8 cellular contexts compared by ENCODE assay signal in the genomic region with DNA sequence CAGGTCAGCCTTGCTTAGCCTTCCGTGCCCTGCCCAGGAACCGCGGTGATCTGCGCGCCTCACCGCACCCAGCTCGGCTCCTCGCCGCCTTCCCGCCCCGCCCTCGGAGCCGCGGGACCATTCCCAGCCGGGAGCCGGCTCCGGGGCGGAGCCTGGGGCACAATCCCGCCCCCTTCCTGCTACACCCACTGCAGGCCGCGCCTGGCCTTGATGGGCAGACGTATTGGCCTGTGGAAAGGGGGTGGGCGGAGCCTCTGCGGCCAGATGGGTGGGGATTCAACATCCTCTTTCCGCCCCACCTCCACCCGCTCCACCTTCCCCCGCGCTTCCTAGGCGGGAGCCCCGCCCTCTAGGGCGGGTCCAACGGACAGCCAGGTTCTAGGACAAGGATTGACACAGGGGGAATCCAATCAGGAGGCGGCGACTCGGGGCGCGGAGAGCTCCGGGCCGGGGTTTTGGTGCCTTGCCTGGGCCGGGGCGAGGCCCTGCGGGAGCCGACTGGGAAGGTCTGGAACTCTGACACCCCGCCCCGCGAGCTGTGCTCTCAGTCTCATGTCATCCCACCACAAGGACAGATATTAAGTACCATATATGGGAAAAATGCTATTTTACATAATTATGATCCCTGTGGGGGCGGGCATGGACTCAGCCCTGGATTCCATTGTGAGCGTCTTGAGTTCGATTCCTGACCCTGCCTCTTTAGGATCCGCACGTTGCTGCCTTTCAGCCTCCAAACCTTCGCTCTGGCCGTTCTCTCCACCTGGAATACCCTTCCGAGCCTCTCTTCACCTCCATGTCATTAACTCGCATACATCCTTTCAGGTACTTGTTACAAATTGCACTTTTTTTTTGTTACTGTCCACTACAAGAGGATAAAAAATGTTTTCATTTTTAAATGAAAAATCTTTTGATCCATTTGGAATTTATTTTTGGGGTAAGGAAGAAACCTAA. TPM values are rescaled to one million over a fixed set of nuclear protein-coding genes. Genes with fewer than 3 reads are reported as not detected.
DNase-seq lines count a peak whose midpoint lies in the region; ATAC-seq, FAIRE-seq and TF ChIP-seq lines count a peak whose summit lies in the region.

A gene (minus strand): TSS at position 54 of the 951 bp plus-strand sequence. CDS start 38,731 bp downstream, outside the sequence.

- CTCF ChIA-PET in activated CD8-positive, alpha-beta memory T cell treated with anti-CD3 and anti-CD28 coated beads, Interleukin-2, amount 10 ng/mL, durations not matched to agents 7 days and 5 days (lab: Charles Lee): interaction anchor here (0.6 to 2.2 kb wide), 14 partner anchors 9 to 82 kb away, joined by 3 to 16 read pairs (median 3); no protein-coding TSS in a partner anchor
- CTCF ChIA-PET in H1 (lab: Charles Lee; ENCODE audit: partially characterized antibody): no interaction called here

- ATAC-seq in GM21367 (IDR thresholded peaks at IDR 0.05; ENCODE audit: unreplicated experiment): peak; percentile 65
- ATAC-seq in activated CD8-positive, alpha-beta memory T cell treated with anti-CD3 and anti-CD28 coated beads, Interleukin-2, amount 10 ng/mL, durations not matched to agents 7 days and 5 days: peak; percentile 86
- peak; percentile 84 for ATAC-seq in memory B cell (ENCODE audit: low read depth)

- H3K9me3 ChIP-seq in NT2/D1 (ENCODE audit: insufficient read depth, low read length) (no peaks in the 10 kb centered on the region), H1 (ENCODE audit: insufficient read depth in 2 of 2, low read depth in 1 of 2, low read length in 1 of 2) (no peaks in the 10 kb centered on the region)

- TF ChIP-seq POLR2A in H1 (IDR thresholded peaks at IDR 0.05; ENCODE audit: control extremely low read depth in 1 of 2, low read depth in 2 of 2, low read length in 2 of 2): peak; percentile 94 to 95

- 0 out of 2 replicates have a peak within 1 kb of the TSS, but pooled peaks have one; percentile 5 for H2BK12ac ChIP-seq in H1 (ENCODE audit: low read depth, low read length)

- H2BK5ac ChIP-seq in H1 (ENCODE audit: low read depth, low read length): peak within 1 kb of the TSS; percentile 16

- no peaks in the 10 kb centered on the region for H3K27me3 Mint-ChIP-seq in activated CD8-positive, alpha-beta memory T cell treated with anti-CD3 and anti-CD28 coated beads, Interleukin-2, amount 10 ng/mL, durations not matched to agents 7 days and 5 days
- H3K27me3 Mint-ChIP-seq in memory B cell: no peaks in the 10 kb centered on the region

- no peak within 1 kb of the TSS for H2BK120ac ChIP-seq in H1 (replicated peaks; ENCODE audit: low read depth, low read length)

- WGBS in H1 (ENCODE audit: extremely low coverage in 1 of 2, insufficient coverage in 1 of 2, insufficient read length in 1 of 2, insufficient replicate concordance in 2 of 2, low coverage in 1 of 2, low lambda C conversion rate in 2 of 2, missing lambda C conversion rate in 1 of 2), 2 experiments: 7% methylated on average over 35 of the region's 55 CpGs; no CpG with 5 or more reads in 1 of the 2 experiments

- no peak within 1 kb of the TSS for H3K14ac ChIP-seq in H1 (ENCODE audit: insufficient read length)

- H3K9me3 Mint-ChIP-seq in activated CD8-positive, alpha-beta memory T cell treated with anti-CD3 and anti-CD28 coated beads, Interleukin-2, amount 10 ng/mL, durations not matched to agents 7 days and 5 days (ENCODE audit: low read depth): no peaks in the 10 kb centered on the region
- H3K9me3 Mint-ChIP-seq in memory B cell: no peaks in the 10 kb centered on the region

- H3K79me1 ChIP-seq in H1 (ENCODE audit: low read depth, low read length): peaks cover 2% of the 10 kb centered on the region; the same call in 1 of the 2 replicates

- H2AFZ ChIP-seq in H1 (ENCODE audit: low read length): no peak within 1 kb of the TSS

- POLR2A ChIA-PET in H1 (lab: Charles Lee; ENCODE audit: partially characterized antibody): interaction anchor here (0.6 to 19.2 kb wide), 20 partner anchors 9 to 1110 kb away, joined by 3 to 263 read pairs (median 4); a partner anchor contains a TSS

- H3K27me3 ChIP-seq in NT2/D1 (ENCODE audit: insufficient read depth, insufficient read length) (no peaks in the 10 kb centered on the region), H1 (replicated peaks in 1 of 4; ENCODE audit: control insufficient read depth in 3 of 4, extremely low read depth in 1 of 4, insufficient read depth in 3 of 4, low read length in 3 of 4) (no peaks in the 10 kb centered on the region)

- H4K8ac ChIP-seq in H1 (ENCODE audit: extremely low read depth, insufficient read depth, low read length): peak within 1 kb of the TSS; percentile 74; the same call in 1 of the 2 replicates

- peak within 1 kb of the TSS; percentile 83; the same call in 1 of the 2 replicates for H3K18ac ChIP-seq in H1 (ENCODE audit: extremely low read depth, low read length)

- H3K23me2 ChIP-seq in H1 (ENCODE audit: low read depth, low read length): peaks cover 4% of the 10 kb centered on the region; the same call in 1 of the 2 replicates

- H3K23ac ChIP-seq in H1 (ENCODE audit: insufficient read length): no peak within 1 kb of the TSS

- no peak for TF ChIP-seq CTCF in H1 (IDR thresholded peaks at IDR 0.05; ENCODE audit: control extremely low read depth in 1 of 3, insufficient read depth in 1 of 3, low read depth in 1 of 3, low read length in 3 of 3)

- H3K4me3 ChIP-seq in NT2/D1 (ENCODE audit: insufficient read length, low read depth) (peak within 1 kb of the TSS; percentile 84), H1 (ENCODE audit: extremely low read depth in 1 of 4, insufficient read depth in 2 of 4, low read depth in 3 of 4, low read length in 4 of 4) (peak within 1 kb of the TSS; percentile 52 to 98 (median 86))

- peaks cover 14 to 39% of the 10 kb centered on the region in 2 experiments for H3K79me2 ChIP-seq in H1 (ENCODE audit: control insufficient read depth in 1 of 2, insufficient read depth in 2 of 2, low read length in 2 of 2)

- H2BK15ac ChIP-seq in H1 (ENCODE audit: low read length): no peak within 1 kb of the TSS

- H3K27ac Mint-ChIP-seq in activated CD8-positive, alpha-beta memory T cell treated with anti-CD3 and anti-CD28 coated beads, Interleukin-2, amount 10 ng/mL, durations not matched to agents 7 days and 5 days: peak within 1 kb of the TSS; percentile 92
- peak within 1 kb of the TSS; percentile 88 for H3K27ac Mint-ChIP-seq in memory B cell

- no peak within 1 kb of the TSS for H2BK20ac ChIP-seq in H1 (ENCODE audit: low read length)

- H3K56ac ChIP-seq in H1 (replicated peaks; ENCODE audit: insufficient read length, low read depth, low read length): peak within 1 kb of the TSS; percentile 84

- H3K36me3 ChIP-seq in NT2/D1 (ENCODE audit: insufficient read depth, insufficient read length, low read length) (peaks cover 33% of the 10 kb centered on the region), H1 (ENCODE audit: control insufficient read depth in 2 of 4, insufficient read depth in 4 of 4, low read length in 3 of 4) (no peaks in the 10 kb centered on the region)

- DNase-seq in COLO829 (ENCODE audit: low spot score): peak; percentile 100
- peak; percentile 60 to 100 (median 99) for DNase-seq in HUDEP-2 (lab: John Stamatoyannopoulos, UW; ENCODE audit: unreplicated experiment in 76 of 76)
- DNase-seq in NT2/D1 (ENCODE audit: low read depth, low spot score): peak; percentile 98
- peak; percentile 100 for DNase-seq in activated CD8-positive, alpha-beta memory T cell treated with anti-CD3 and anti-CD28 coated beads, Interleukin-2, amount 10 ng/mL, durations not matched to agents 7 days and 5 days
- DNase-seq in H1 (ENCODE audit: low read depth in 1 of 2, low spot score in 2 of 2): peak; percentile 99 to 100
- DNase-seq in memory B cell (ENCODE audit: low spot score in 2 of 2): peak; percentile 94 to 98
- DNase-seq in stimulated activated CD8-positive, alpha-beta memory T cell treated with anti-CD3 and anti-CD28 coated beads, Interleukin-12 subunit alpha, Interleukin-12 subunit beta, amount 100 ng/mL, for 24 hours (ENCODE audit: extremely low read depth): peak; percentile 97

- peak within 1 kb of the TSS; percentile 79; the same call in 1 of the 2 replicates for H3K27ac ChIP-seq in H1 (ENCODE audit: low read depth, low read length)

- no peak within 1 kb of the TSS for H2AK5ac ChIP-seq in H1 (ENCODE audit: low read depth, low read length)

- TF ChIP-seq EP300 in H1 (IDR thresholded peaks at IDR 0.05; ENCODE audit: borderline replicate concordance in 1 of 2, low read depth in 2 of 2, low read length in 2 of 2): no peak

- H4K91ac ChIP-seq in H1 (replicated peaks; ENCODE audit: insufficient read length, low read length): peak within 1 kb of the TSS; percentile 64

- peaks cover 0 to 10% of the 10 kb centered on the region in 2 experiments for H4K20me1 ChIP-seq in H1 (replicated peaks in 1 of 2; ENCODE audit: control insufficient read depth in 1 of 2, insufficient read depth in 2 of 2, low read length in 2 of 2)

- H3K4me1 Mint-ChIP-seq in activated CD8-positive, alpha-beta memory T cell treated with anti-CD3 and anti-CD28 coated beads, Interleukin-2, amount 10 ng/mL, durations not matched to agents 7 days and 5 days: peaks cover 35% of the 10 kb centered on the region
- H3K4me1 Mint-ChIP-seq in memory B cell: peaks cover 23% of the 10 kb centered on the region

- peaks cover 32% of the 10 kb centered on the region for H3K36me3 Mint-ChIP-seq in activated CD8-positive, alpha-beta memory T cell treated with anti-CD3 and anti-CD28 coated beads, Interleukin-2, amount 10 ng/mL, durations not matched to agents 7 days and 5 days
- H3K36me3 Mint-ChIP-seq in memory B cell: peaks cover 8% of the 10 kb centered on the region

- peak within 1 kb of the TSS; percentile 73 to 87 for H3K4me2 ChIP-seq in H1 (ENCODE audit: insufficient read depth in 1 of 2, low read depth in 2 of 2, low read length in 2 of 2)

- H3K9ac ChIP-seq in NT2/D1 (ENCODE audit: insufficient read length, low read depth) (peak within 1 kb of the TSS; percentile 92), H1 (replicated peaks in 1 of 4; ENCODE audit: extremely low read depth in 1 of 4, low read depth in 3 of 4, low read length in 3 of 4) (peak within 1 kb of the TSS; percentile 70 to 95 (median 82))

- no peak for TF ChIP-seq RAD21 in H1 (IDR thresholded peaks at IDR 0.05 in 1 of 2, conservative IDR thresholded peaks at IDR 0.05 in 1 of 2; ENCODE audit: low read depth in 2 of 2, low read length in 2 of 2)

- H3K4me1 ChIP-seq in NT2/D1 (ENCODE audit: insufficient read depth, insufficient read length) (peaks cover 5% of the 10 kb centered on the region), H1 (replicated peaks in 1 of 4; ENCODE audit: control insufficient read depth in 3 of 4, insufficient read depth in 4 of 4, low read length in 3 of 4) (peaks cover 0 to 16% (median 5%) of the 10 kb centered on the region in 4 experiments; a peak in 6 of 7 replicates)

- peak within 1 kb of the TSS; percentile 79 for H4K5ac ChIP-seq in H1 (ENCODE audit: insufficient read length, low read depth, low read length)

- no peak within 1 kb of the TSS for H3K4ac ChIP-seq in H1 (replicated peaks; ENCODE audit: insufficient read length, low read depth, low read length)

- FAIRE-seq in H1 (lab: Jason Lieb, UNC): no peak

- peak within 1 kb of the TSS; percentile 88 for H3K4me3 Mint-ChIP-seq in activated CD8-positive, alpha-beta memory T cell treated with anti-CD3 and anti-CD28 coated beads, Interleukin-2, amount 10 ng/mL, durations not matched to agents 7 days and 5 days
- peak within 1 kb of the TSS; percentile 95 for H3K4me3 Mint-ChIP-seq in memory B cell

RNA-seq across cellular contexts. Expression of the gene that starts here (rescaled TPM):
- total RNA-seq in activated CD8-positive, alpha-beta memory T cell treated with anti-CD3 and anti-CD28 coated beads, Interleukin-2, amount 10 ng/mL, durations not matched to agents 7 days and 5 days: 100 to 1,000 TPM; 695 to 913 TPM
- total RNA-seq in H1 (2021; fragmentation: NEBNext Ultra II Directional; extraction: Animal tissue kit (Norgen Biotek cat#: 25700)): 295 and 322 TPM in 2 replicates
- 24.9 and 37.2 TPM in 2 replicates for polyA plus RNA-seq in H1 (2011; rRNA removed)
- polyA plus RNA-seq in H1 (2011; cell fraction: cytosol; rRNA removed): 53.6 TPM
- 110 TPM for polyA plus RNA-seq in H1 (2011; cell fraction: nucleus; rRNA removed)
- 140 to 212 TPM (median 199 TPM) in 4 replicates for polyA plus RNA-seq in H1 (2012, experiment 1 of 2)
- 59.9 TPM for polyA plus RNA-seq in H1 (2012, experiment 2 of 2)
- polyA plus RNA-seq in H1 (2013, experiment 1 of 2): 89.1 TPM
- 76.1 TPM for polyA plus RNA-seq in H1 (2013, experiment 2 of 2)
- 273 and 366 TPM in 2 replicates for polyA minus RNA-seq in H1 (2011; rRNA and poly(A)+ RNA removed)
- 92.9 TPM for polyA minus RNA-seq in H1 (2011; cell fraction: cytosol; rRNA and poly(A)+ RNA removed)
- 95.2 TPM for polyA minus RNA-seq in H1 (2011; cell fraction: nucleus; rRNA and poly(A)+ RNA removed)

Comparison
In these comparisons a context has a peak if more than half of its experiments do, and no peak if none do; other contexts are left out.
1. Peak in every context shown above with its lines: DNase-seq, ATAC-seq, H3K4me3 ChIP-seq and H3K27ac ChIP-seq.